In genomic region chr20:9323622-9324021, GRCh38 we compare ENCODE assay signal across 11 cellular contexts.
DNase-seq lines count a peak whose midpoint lies in the region; ATAC-seq and TF ChIP-seq lines count a peak whose summit lies in the region.
"Had no signal": no experiment of that assay in that cellular context is flagged by ENCODE, and none has a peak within 500 bp of the region (broad histone marks: within the 10 kb centered on the region; RNA-seq: fewer than 3 reads in every experiment).

No MANE protein-coding gene starts in this region.

- no peaks in the 10 kb centered on the region for H3K27me3 Mint-ChIP-seq in activated CD8-positive, alpha-beta T cell treated with anti-CD3 and anti-CD28 coated beads for 36 hours
- H3K27me3 Mint-ChIP-seq in activated CD8-positive, alpha-beta T cell treated with anti-CD3 and anti-CD28 coated beads, Interleukin-2, amount 10 ng/mL, durations not matched to agents 7 days and 5 days (ENCODE audit: low read depth) = no peaks in the 10 kb centered on the region
- peaks cover 1% of the 10 kb centered on the region for H3K27me3 Mint-ChIP-seq in endothelial cell (ENCODE audit: unreplicated experiment)

- H3K4me1 ChIP-seq in MM.1S (ENCODE audit: low read length) (no peaks in the 10 kb centered on the region), psoas muscle (no peaks in the 10 kb centered on the region)

- TF ChIP-seq CTCF in activated CD8-positive, alpha-beta T cell treated with anti-CD3 and anti-CD28 coated beads for 36 hours (IDR thresholded peaks at IDR 0.05) = no peak
- TF ChIP-seq CTCF in MM.1S (IDR thresholded peaks at IDR 0.05; ENCODE audit: low read length) (peak; percentile 15), endothelial cell (IDR thresholded peaks at IDR 0.05; ENCODE audit: unreplicated experiment) (peak; percentile 58), psoas muscle (IDR thresholded peaks at IDR 0.05) (peak; percentile 8)

- H3K27ac ChIP-seq in MM.1S (ENCODE audit: low read length) = no peak overlapping the region
- no peak overlapping the region for H3K27ac ChIP-seq in psoas muscle
- H3K27ac ChIP-seq: neutrophil had no signal

- POLR2A ChIA-PET in activated CD8-positive, alpha-beta T cell treated with anti-CD3 and anti-CD28 coated beads for 36 hours (lab: Charles Lee) = no interaction called here
- POLR2A ChIA-PET in activated CD8-positive, alpha-beta T cell treated with anti-CD3 and anti-CD28 coated beads, Interleukin-2, amount 10 ng/mL, durations not matched to agents 7 days and 5 days (lab: Charles Lee) = no interaction called here

- H3K27me3 ChIP-seq in MM.1S (replicated peaks; ENCODE audit: insufficient read depth, low read length) (no peaks in the 10 kb centered on the region), psoas muscle (ENCODE audit: insufficient read depth in 3 of 3, low read length in 2 of 3) (no peaks in the 10 kb centered on the region)
- H3K27me3 ChIP-seq: neutrophil had no signal

- CTCF ChIA-PET in activated CD8-positive, alpha-beta T cell treated with anti-CD3 and anti-CD28 coated beads for 36 hours (lab: Charles Lee) = no interaction called here
- CTCF ChIA-PET in activated CD8-positive, alpha-beta T cell treated with anti-CD3 and anti-CD28 coated beads, Interleukin-2, amount 10 ng/mL, durations not matched to agents 7 days and 5 days (lab: Charles Lee) = no interaction called here

- no peak overlapping the region for H3K4me2 ChIP-seq in MM.1S (ENCODE audit: low read depth, low read length)

- no peaks in the 10 kb centered on the region for H3K9me3 Mint-ChIP-seq in activated CD8-positive, alpha-beta T cell treated with anti-CD3 and anti-CD28 coated beads for 36 hours
- H3K9me3 Mint-ChIP-seq in activated CD8-positive, alpha-beta T cell treated with anti-CD3 and anti-CD28 coated beads, Interleukin-2, amount 10 ng/mL, durations not matched to agents 7 days and 5 days (ENCODE audit: insufficient read depth) = no peaks in the 10 kb centered on the region
- H3K9me3 Mint-ChIP-seq in endothelial cell (ENCODE audit: unreplicated experiment) = no peaks in the 10 kb centered on the region

- no peak for ATAC-seq in activated CD8-positive, alpha-beta T cell treated with anti-CD3 and anti-CD28 coated beads for 36 hours
- ATAC-seq in activated CD8-positive, alpha-beta T cell treated with anti-CD3 and anti-CD28 coated beads, Interleukin-2, amount 10 ng/mL, durations not matched to agents 7 days and 5 days = no peak
- ATAC-seq in psoas muscle (no peak), HG03442 (IDR thresholded peaks at IDR 0.05; ENCODE audit: unreplicated experiment) (no peak), GM18517 (IDR thresholded peaks at IDR 0.05; ENCODE audit: unreplicated experiment) (no peak)

- H3K36me3 Mint-ChIP-seq in activated CD8-positive, alpha-beta T cell treated with anti-CD3 and anti-CD28 coated beads for 36 hours (ENCODE audit: low read depth) = no peaks in the 10 kb centered on the region
- H3K36me3 Mint-ChIP-seq in activated CD8-positive, alpha-beta T cell treated with anti-CD3 and anti-CD28 coated beads, Interleukin-2, amount 10 ng/mL, durations not matched to agents 7 days and 5 days (ENCODE audit: low read depth) = no peaks in the 10 kb centered on the region
- no peaks in the 10 kb centered on the region for H3K36me3 Mint-ChIP-seq in endothelial cell (ENCODE audit: low read depth, unreplicated experiment)

- H3K9me2 ChIP-seq in MM.1S (replicated peaks; ENCODE audit: insufficient read depth, low read length) = no peaks in the 10 kb centered on the region

- H2AFZ ChIP-seq in MM.1S (ENCODE audit: low read length) = no peak overlapping the region

- no peak overlapping the region for H3K4me3 Mint-ChIP-seq in activated CD8-positive, alpha-beta T cell treated with anti-CD3 and anti-CD28 coated beads for 36 hours
- no peak overlapping the region for H3K4me3 Mint-ChIP-seq in activated CD8-positive, alpha-beta T cell treated with anti-CD3 and anti-CD28 coated beads, Interleukin-2, amount 10 ng/mL, durations not matched to agents 7 days and 5 days
- H3K4me3 Mint-ChIP-seq in endothelial cell (ENCODE audit: unreplicated experiment) = no peak overlapping the region

- H3K79me2 ChIP-seq in MM.1S (ENCODE audit: low read length) = no peaks in the 10 kb centered on the region

- H3K4me3 ChIP-seq in MM.1S (ENCODE audit: low read length) (no peak overlapping the region), psoas muscle (no peak overlapping the region)

- intact Hi-C loops in activated CD8-positive, alpha-beta T cell treated with anti-CD3 and anti-CD28 coated beads for 36 hours (cut with micrococcal nuclease) = no loop called here
- intact Hi-C loops in psoas muscle (cut with DNase I) = no loop called here

- no peaks in the 10 kb centered on the region for H3K36me3 ChIP-seq in MM.1S (replicated peaks; ENCODE audit: insufficient read depth, low read length)
- no peaks in the 10 kb centered on the region for H3K36me3 ChIP-seq in psoas muscle (ENCODE audit: insufficient read depth in 1 of 2, low read depth in 1 of 2)
- H3K36me3 ChIP-seq: neutrophil had no signal

- no peaks in the 10 kb centered on the region for H3K9me3 ChIP-seq in MM.1S (replicated peaks; ENCODE audit: insufficient read depth, low read length)
- H3K9me3 ChIP-seq in psoas muscle = no peaks in the 10 kb centered on the region
- H3K9me3 ChIP-seq: neutrophil had no signal

- H4K20me1 ChIP-seq in MM.1S (ENCODE audit: insufficient read depth, low read length) = no peaks in the 10 kb centered on the region

- 77 to 84% (median 84%) methylated on average over 4 of the region's 4 CpGs for WGBS in psoas muscle, 3 donors

- no peak overlapping the region for H3K27ac Mint-ChIP-seq in activated CD8-positive, alpha-beta T cell treated with anti-CD3 and anti-CD28 coated beads for 36 hours
- H3K27ac Mint-ChIP-seq in activated CD8-positive, alpha-beta T cell treated with anti-CD3 and anti-CD28 coated beads, Interleukin-2, amount 10 ng/mL, durations not matched to agents 7 days and 5 days = no peak overlapping the region
- no peak overlapping the region for H3K27ac Mint-ChIP-seq in endothelial cell (ENCODE audit: unreplicated experiment)

- H3F3A ChIP-seq in MM.1S (ENCODE audit: insufficient read depth, low read length) = no peaks in the 10 kb centered on the region

- peaks cover 8% of the 10 kb centered on the region for H3K4me1 Mint-ChIP-seq in activated CD8-positive, alpha-beta T cell treated with anti-CD3 and anti-CD28 coated beads for 36 hours (ENCODE audit: low read depth)
- peaks cover 3% of the 10 kb centered on the region for H3K4me1 Mint-ChIP-seq in activated CD8-positive, alpha-beta T cell treated with anti-CD3 and anti-CD28 coated beads, Interleukin-2, amount 10 ng/mL, durations not matched to agents 7 days and 5 days (ENCODE audit: low read depth)
- peaks cover 6% of the 10 kb centered on the region for H3K4me1 Mint-ChIP-seq in endothelial cell (ENCODE audit: unreplicated experiment)

- DNase-seq in activated CD8-positive, alpha-beta T cell treated with anti-CD3 and anti-CD28 coated beads for 36 hours = peak; percentile 5
- no peak for DNase-seq in activated CD8-positive, alpha-beta T cell treated with anti-CD3 and anti-CD28 coated beads, Interleukin-2, amount 10 ng/mL, durations not matched to agents 7 days and 5 days
- DNase-seq in MM.1S (no peak), endothelial cell (ENCODE audit: low spot score) (peak; percentile 48), psoas muscle (no peak), SK-N-DZ (ENCODE audit: low spot score) (no peak)
- DNase-seq: anterior cingulate cortex, C1 segment of cervical spinal cord had no signal

- H3K9ac ChIP-seq in MM.1S (ENCODE audit: low read length) = no peak overlapping the region

Comparison
In these comparisons a context has a peak if more than half of its experiments do, and no peak if none do; other contexts are left out.
1. DNase-seq: peak in activated CD8-positive, alpha-beta T cell treated with anti-CD3 and anti-CD28 coated beads for 36 hours (single experiment) and endothelial cell (single experiment); none in activated CD8-positive, alpha-beta T cell treated with anti-CD3 and anti-CD28 coated beads, Interleukin-2, amount 10 ng/mL, durations not matched to agents 7 days and 5 days (single experiment), MM.1S (single experiment), psoas muscle (0 of 2) and SK-N-DZ (single experiment).